1 cellular context compared by ENCODE assay signal in genomic region chr19:15680923-15681322, GRCh38.
A peak's percentile ranks its signal among the peaks of the same experiment; 100 is the strongest.
TF ChIP-seq lines count a peak whose summit lies in the region.

No MANE protein-coding gene starts in this region.

TF ChIP-seq in HepG2, 621 proteins besides CTCF, POLR2A, EP300 and RAD21 (continued from another document and continues in another):
- TF ChIP-seq RERE (CRISPR knock-in tag; IDR thresholded peaks at IDR 0.05; ENCODE audit: low read depth) (peak; percentile 30; the same call in 1 of the 2 replicates), TBP (CRISPR knock-in tag; IDR thresholded peaks at IDR 0.05) (no peak), ZBTB25 (CRISPR knock-in tag; IDR thresholded peaks at IDR 0.05) (no peak), ZNF383 (CRISPR knock-in tag; IDR thresholded peaks at IDR 0.05; ENCODE audit: borderline replicate concordance) (no peak), ZBTB43 (CRISPR knock-in tag; conservative IDR thresholded peaks at IDR 0.05) (no peak), PBX3 (CRISPR knock-in tag; IDR thresholded peaks at IDR 0.05; ENCODE audit: borderline replicate concordance) (no peak), CENPX (CRISPR knock-in tag; IDR thresholded peaks at IDR 0.05) (no peak), MED1 (CRISPR knock-in tag; IDR thresholded peaks at IDR 0.05) (peak; percentile 51; the same call in 1 of the 2 replicates), CREBL2 (CRISPR knock-in tag; IDR thresholded peaks at IDR 0.05; ENCODE audit: borderline replicate concordance) (no peak), ZNF687 (CRISPR knock-in tag; IDR thresholded peaks at IDR 0.05) (no peak), ZNF615 (CRISPR knock-in tag; IDR thresholded peaks at IDR 0.05; ENCODE audit: borderline replicate concordance) (no peak), KDM1A (CRISPR knock-in tag; IDR thresholded peaks at IDR 0.05) (peak; percentile 72; the same call in 1 of the 2 replicates), BCL6 (CRISPR knock-in tag; IDR thresholded peaks at IDR 0.05) (peak; percentile 56; the same call in 1 of the 2 replicates), ZHX1 (CRISPR knock-in tag; IDR thresholded peaks at IDR 0.05; ENCODE audit: low read depth) (peak; percentile 25; the same call in 1 of the 2 replicates), RELA (CRISPR knock-in tag; IDR thresholded peaks at IDR 0.05) (no peak), NR2C2 (CRISPR knock-in tag; IDR thresholded peaks at IDR 0.05; ENCODE audit: borderline replicate concordance) (peak; percentile 74; the same call in 1 of the 2 replicates), MEIS1 (CRISPR knock-in tag; IDR thresholded peaks at IDR 0.05; ENCODE audit: borderline replicate concordance) (0 out of 2 replicates have a peak, but pooled peaks have one; percentile 66), SMYD3 (CRISPR knock-in tag; IDR thresholded peaks at IDR 0.05) (no peak), JUN (CRISPR knock-in tag; IDR thresholded peaks at IDR 0.05) (0 out of 2 replicates have a peak, but pooled peaks have one; percentile 58), RNF219 (CRISPR knock-in tag; IDR thresholded peaks at IDR 0.05) (no peak), SMAD1 (CRISPR knock-in tag; IDR thresholded peaks at IDR 0.05; ENCODE audit: borderline replicate concordance, low read depth) (no peak), RAD51 (IDR thresholded peaks at IDR 0.05; ENCODE audit: borderline replicate concordance) (no peak), SAFB2 (CRISPR knock-in tag; IDR thresholded peaks at IDR 0.05; ENCODE audit: borderline replicate concordance, low read depth) (no peak), TAF15 (IDR thresholded peaks at IDR 0.05; ENCODE audit: low read depth, low read length, poor library complexity, severe bottlenecking) (no peak), ARID3A (IDR thresholded peaks at IDR 0.05; ENCODE audit: low read depth, low read length) (peak; percentile 76; the same call in 1 of the 2 replicates), ZFP37 (CRISPR knock-in tag; IDR thresholded peaks at IDR 0.05; ENCODE audit: borderline replicate concordance) (no peak), FOXA1 (IDR thresholded peaks at IDR 0.05) (no peak), FOXA1 (CRISPR knock-in tag; IDR thresholded peaks at IDR 0.05) (peak; percentile 53; the same call in 1 of the 2 replicates), CEBPG (CRISPR knock-in tag; IDR thresholded peaks at IDR 0.05) (peak; percentile 89), RFX1 (IDR thresholded peaks at IDR 0.05) (no peak), SAP130 (CRISPR knock-in tag; IDR thresholded peaks at IDR 0.05; ENCODE audit: low read depth) (peak; percentile 48), CEBPB (IDR thresholded peaks at IDR 0.05; ENCODE audit: borderline replicate concordance, low read depth, low read length) (peak; percentile 97), KMT2B (CRISPR knock-in tag; IDR thresholded peaks at IDR 0.05) (no peak), SOX6 (IDR thresholded peaks at IDR 0.05) (no peak), SOX6 (CRISPR knock-in tag; IDR thresholded peaks at IDR 0.05) (peak; percentile 91), MLLT10 (CRISPR knock-in tag; IDR thresholded peaks at IDR 0.05) (no peak)
